ENCODE assay signal across 21 cellular contexts in genomic region chr15:65060641-65061397, GRCh38. TPM values are rescaled to one million over a fixed set of nuclear protein-coding genes. Genes with fewer than 3 reads are reported as not detected.
DNase-seq lines count a peak whose midpoint lies in the region; ATAC-seq, FAIRE-seq and TF ChIP-seq lines count a peak whose summit lies in the region.
"Had no signal": no experiment of that assay in that cellular context is flagged by ENCODE, and none has a peak within 500 bp of the region (broad histone marks: within the 10 kb centered on the region; RNA-seq: fewer than 3 reads in every experiment).

No MANE protein-coding gene starts in this region.

- H3K4me3 ChIP-seq in bronchial epithelial cell (ENCODE audit: low read depth, low read length), result no peak overlapping the region
- no peak overlapping the region for H3K4me3 ChIP-seq in upper lobe of left lung
- H3K4me3 ChIP-seq: cardiac muscle cell, right lobe of liver had no signal

- peaks cover 7% of the 10 kb centered on the region for H3K27me3 Mint-ChIP-seq in activated CD4-positive, alpha-beta T cell treated with anti-CD3 and anti-CD28 coated beads, Interleukin-2, amount 10 ng/mL, durations not matched to agents 7 days and 5 days

- ATAC-seq in left cardiac atrium (peak; percentile 33 to 54), upper lobe of left lung (ENCODE audit: low FRiP score in 2 of 2) (no peak), GM18870 (IDR thresholded peaks at IDR 0.05; ENCODE audit: unreplicated experiment) (no peak)
- ATAC-seq: HCT116; left lobe of liver; stimulated activated memory B cell treated with anti-CD40 and anti-IgM and Interleukin-4, amounts not matched to agents 10 μg/mL and 1 μg/mL and 100 μg/mL, for 72 hours had no signal

- POLR2A ChIA-PET in GM10248 (lab: Yijun Ruan, JAX), result interaction anchor here (0.6 kb wide), 1 partner anchor 89 kb away, joined by 9 read pairs; no protein-coding TSS in a partner anchor
- POLR2A ChIA-PET in activated CD4-positive, alpha-beta T cell treated with anti-CD3 and anti-CD28 coated beads, Interleukin-2, amount 10 ng/mL, durations not matched to agents 7 days and 5 days (lab: Charles Lee), result no interaction called here

- no peak overlapping the region for H3K27ac Mint-ChIP-seq in activated CD4-positive, alpha-beta T cell treated with anti-CD3 and anti-CD28 coated beads, Interleukin-2, amount 10 ng/mL, durations not matched to agents 7 days and 5 days
- H3K27ac Mint-ChIP-seq: activated naive CD4-positive, alpha-beta T cell treated with anti-CD3 and anti-CD28 coated beads, Interleukin-2, amount 10 ng/mL, durations not matched to agents 7 days and 5 days; natural killer cell treated with Interleukin-12 subunit alpha and Interleukin-12 subunit beta and Interleukin-15 and Interleukin-18, amount 100 ng/mL, for 72 hours; stimulated activated memory B cell treated with anti-CD40 and anti-IgM and Interleukin-4, amounts not matched to agents 10 μg/mL and 1 μg/mL and 100 μg/mL, for 72 hours had no signal

- H3K4me1 Mint-ChIP-seq in activated CD4-positive, alpha-beta T cell treated with anti-CD3 and anti-CD28 coated beads, Interleukin-2, amount 10 ng/mL, durations not matched to agents 7 days and 5 days, result peaks cover 3% of the 10 kb centered on the region
- H3K4me1 Mint-ChIP-seq: activated naive CD4-positive, alpha-beta T cell treated with anti-CD3 and anti-CD28 coated beads, Interleukin-2, amount 10 ng/mL, durations not matched to agents 7 days and 5 days; stimulated activated memory B cell treated with anti-CD40 and anti-IgM and Interleukin-4, amounts not matched to agents 10 μg/mL and 1 μg/mL and 100 μg/mL, for 72 hours had no signal

- H3K36me3 ChIP-seq in bronchial epithelial cell (ENCODE audit: control insufficient read depth, insufficient read depth, low read length) (no peaks in the 10 kb centered on the region), upper lobe of left lung (peaks cover 0 to 6% (median 1%) of the 10 kb centered on the region in 4 donors)
- H3K36me3 ChIP-seq: cardiac muscle cell, right lobe of liver had no signal

- H3K9me3 Mint-ChIP-seq in activated CD4-positive, alpha-beta T cell treated with anti-CD3 and anti-CD28 coated beads, Interleukin-2, amount 10 ng/mL, durations not matched to agents 7 days and 5 days, result no peaks in the 10 kb centered on the region
- H3K9me3 Mint-ChIP-seq: activated naive CD4-positive, alpha-beta T cell treated with anti-CD3 and anti-CD28 coated beads, Interleukin-2, amount 10 ng/mL, durations not matched to agents 7 days and 5 days; natural killer cell treated with Interleukin-12 subunit alpha and Interleukin-12 subunit beta and Interleukin-15 and Interleukin-18, amount 100 ng/mL, for 72 hours; stimulated activated memory B cell treated with anti-CD40 and anti-IgM and Interleukin-4, amounts not matched to agents 10 μg/mL and 1 μg/mL and 100 μg/mL, for 72 hours had no signal

- TF ChIP-seq EP300 in upper lobe of left lung (IDR thresholded peaks at IDR 0.05), result no peak

- no peaks in the 10 kb centered on the region for H3K9me3 ChIP-seq in upper lobe of left lung
- H3K9me3 ChIP-seq: right lobe of liver had no signal

- TF ChIP-seq CTCF in bronchial epithelial cell (IDR thresholded peaks at IDR 0.05; ENCODE audit: insufficient read depth, low read length, severe bottlenecking), result no peak
- no peak for TF ChIP-seq CTCF in upper lobe of left lung (IDR thresholded peaks at IDR 0.05)
- no peak for TF ChIP-seq CTCF in GM10248 (IDR thresholded peaks at IDR 0.05; ENCODE audit: control extremely low read depth, extremely low read depth, low read depth, missing control alignments)

- CTCF ChIA-PET in GM10248 (lab: Yijun Ruan, JAX), result interaction anchor here (0.7 to 7.3 kb wide), 6 partner anchors 9 to 339 kb away, joined by 3 to 29 read pairs (median 5); partner anchors contain the start of gene KBTBD13
- CTCF ChIA-PET in activated CD4-positive, alpha-beta T cell treated with anti-CD3 and anti-CD28 coated beads, Interleukin-2, amount 10 ng/mL, durations not matched to agents 7 days and 5 days (lab: Charles Lee), result interaction anchor here (1.3 kb wide), 1 partner anchor 12 kb away, joined by 3 read pairs; no protein-coding TSS in a partner anchor

- peak; percentile 7 for FAIRE-seq in bronchial epithelial cell (lab: Jason Lieb, UNC)

- DNase-seq in bronchial epithelial cell (ENCODE audit: low read depth), result no peak
- DNase-seq in left cardiac atrium, result peak; percentile 71
- DNase-seq in pons (ENCODE audit: low spot score), result peak; percentile 93
- DNase-seq in upper lobe of left lung, result no peak
- no peak for DNase-seq in NCI-H226
- DNase-seq in GM10248 (ENCODE audit: extremely low spot score), result no peak
- no peak for DNase-seq in activated CD4-positive, alpha-beta T cell treated with anti-CD3 and anti-CD28 coated beads, Interleukin-2, amount 10 ng/mL, durations not matched to agents 7 days and 5 days
- DNase-seq: activated CD4-positive, CD25-positive, alpha-beta regulatory T cell; activated naive CD4-positive, alpha-beta T cell treated with anti-CD3 and anti-CD28 coated beads, Interleukin-2, amount 10 ng/mL, durations not matched to agents 7 days and 5 days; DMS79; Kasumi-1; NCI-H1694; NCI-H524 treated with DMSO at 0.1 percent for 48 hours; right lobe of liver; T-helper 1 cell had no signal

- H3K27me3 ChIP-seq in bronchial epithelial cell (ENCODE audit: control insufficient read depth, insufficient read depth, low read length), result no peaks in the 10 kb centered on the region
- no peaks in the 10 kb centered on the region for H3K27me3 ChIP-seq in upper lobe of left lung
- H3K27me3 ChIP-seq: cardiac muscle cell, right lobe of liver had no signal

- H3K36me3 Mint-ChIP-seq in activated CD4-positive, alpha-beta T cell treated with anti-CD3 and anti-CD28 coated beads, Interleukin-2, amount 10 ng/mL, durations not matched to agents 7 days and 5 days (ENCODE audit: low read depth), result no peaks in the 10 kb centered on the region
- H3K36me3 Mint-ChIP-seq: activated naive CD4-positive, alpha-beta T cell treated with anti-CD3 and anti-CD28 coated beads, Interleukin-2, amount 10 ng/mL, durations not matched to agents 7 days and 5 days; natural killer cell treated with Interleukin-12 subunit alpha and Interleukin-12 subunit beta and Interleukin-15 and Interleukin-18, amount 100 ng/mL, for 72 hours; stimulated activated memory B cell treated with anti-CD40 and anti-IgM and Interleukin-4, amounts not matched to agents 10 μg/mL and 1 μg/mL and 100 μg/mL, for 72 hours had no signal

- TF ChIP-seq POLR2A in upper lobe of left lung (IDR thresholded peaks at IDR 0.05), result no peak

- no peak overlapping the region for H3K4me3 Mint-ChIP-seq in activated CD4-positive, alpha-beta T cell treated with anti-CD3 and anti-CD28 coated beads, Interleukin-2, amount 10 ng/mL, durations not matched to agents 7 days and 5 days
- H3K4me3 Mint-ChIP-seq: activated naive CD4-positive, alpha-beta T cell treated with anti-CD3 and anti-CD28 coated beads, Interleukin-2, amount 10 ng/mL, durations not matched to agents 7 days and 5 days; natural killer cell treated with Interleukin-12 subunit alpha and Interleukin-12 subunit beta and Interleukin-15 and Interleukin-18, amount 100 ng/mL, for 72 hours; stimulated activated memory B cell treated with anti-CD40 and anti-IgM and Interleukin-4, amounts not matched to agents 10 μg/mL and 1 μg/mL and 100 μg/mL, for 72 hours had no signal

- 68 to 78% methylated on average over 3 to 6 of the region's 6 CpGs for WGBS in upper lobe of left lung, 2 donors

- peaks cover 0 to 6% (median 0%) of the 10 kb centered on the region in 4 donors for H3K4me1 ChIP-seq in upper lobe of left lung

- intact Hi-C loops in left cardiac atrium (cut with DNase I), result no loop called here

- peak overlapping the region in 3 of 4 donors; percentile 38 to 72 (median 64) for H3K27ac ChIP-seq in upper lobe of left lung
- H3K27ac ChIP-seq: cardiac muscle cell, right lobe of liver had no signal

RNA-seq across cellular contexts. Expression of gene RASL12, which starts 7.0 kb away (rescaled TPM):
- total RNA-seq in bronchial epithelial cell (not detected in 2 replicates), left cardiac atrium (10 to 100 TPM; 53.3 to 63.3 TPM), upper lobe of left lung (10 to 100 TPM; 12.8 to 49.9 (median 24.9) TPM)
- not detected for total RNA-seq in activated CD4-positive, alpha-beta T cell treated with anti-CD3 and anti-CD28 coated beads, Interleukin-2, amount 10 ng/mL, durations not matched to agents 7 days and 5 days
- total RNA-seq: natural killer cell treated with Interleukin-12 subunit alpha and Interleukin-12 subunit beta and Interleukin-15 and Interleukin-18, amount 100 ng/mL, for 72 hours had no signal

RNA-seq across cellular contexts. Expression of gene SLC51B, which starts 15.6 kb away (rescaled TPM):
- total RNA-seq in bronchial epithelial cell, result not detected in 2 replicates
- not detected for total RNA-seq in left cardiac atrium
- total RNA-seq in upper lobe of left lung, result 1 to 10 TPM in 3 of 6 donors, under 1 TPM in 1, not detected in 2; 0.69 to 6.6 (median 4.4) TPM
- not detected for total RNA-seq in activated CD4-positive, alpha-beta T cell treated with anti-CD3 and anti-CD28 coated beads, Interleukin-2, amount 10 ng/mL, durations not matched to agents 7 days and 5 days
- total RNA-seq: cardiac muscle cell; natural killer cell treated with Interleukin-12 subunit alpha and Interleukin-12 subunit beta and Interleukin-15 and Interleukin-18, amount 100 ng/mL, for 72 hours had no signal

RNA-seq across cellular contexts. Expression of gene KBTBD13, which starts 15.7 kb away (rescaled TPM):
- not detected in 2 replicates for total RNA-seq in bronchial epithelial cell
- total RNA-seq in left cardiac atrium, result 1 to 10 TPM; 2.6 to 5.2 TPM
- not detected for total RNA-seq in upper lobe of left lung
- total RNA-seq in activated CD4-positive, alpha-beta T cell treated with anti-CD3 and anti-CD28 coated beads, Interleukin-2, amount 10 ng/mL, durations not matched to agents 7 days and 5 days, result not detected
- total RNA-seq: left lobe of liver; natural killer cell treated with Interleukin-12 subunit alpha and Interleukin-12 subunit beta and Interleukin-15 and Interleukin-18, amount 100 ng/mL, for 72 hours; right lobe of liver had no signal

RNA-seq across cellular contexts. Expression of gene MTFMT, which starts 31.4 kb away (rescaled TPM):
- total RNA-seq in bronchial epithelial cell (10.4 and 17.4 TPM in 2 replicates), left cardiac atrium (10 to 100 TPM; 13.9 to 23.6 TPM), upper lobe of left lung (10 to 100 TPM; 15.8 to 35.6 (median 25.5) TPM)
- 10 to 100 TPM; 13.7 to 15.9 TPM for total RNA-seq in activated CD4-positive, alpha-beta T cell treated with anti-CD3 and anti-CD28 coated beads, Interleukin-2, amount 10 ng/mL, durations not matched to agents 7 days and 5 days

RNA-seq across cellular contexts. Expression of gene UBAP1L, which starts 54.2 kb away (rescaled TPM):
- total RNA-seq in bronchial epithelial cell, result 1.3 and 2.0 TPM in 2 replicates
- total RNA-seq in left cardiac atrium, result 1 to 10 TPM; 2.1 to 2.9 TPM
- total RNA-seq in upper lobe of left lung, result 10 to 100 TPM in 1 of 6 donors, 1 to 10 TPM in 5; 3.3 to 10.5 (median 4.8) TPM
- total RNA-seq in activated CD4-positive, alpha-beta T cell treated with anti-CD3 and anti-CD28 coated beads, Interleukin-2, amount 10 ng/mL, durations not matched to agents 7 days and 5 days, result 1 to 10 TPM; 3.8 to 5.3 TPM

Comparison
In these comparisons a context has a peak if more than half of its experiments do, and no peak if none do; other contexts are left out.
1. DNase-seq: peak in left cardiac atrium (single experiment) and pons (single experiment); none in bronchial epithelial cell (single experiment), upper lobe of left lung (0 of 2), NCI-H226 (single experiment), GM10248 (single experiment) and activated CD4-positive, alpha-beta T cell treated with anti-CD3 and anti-CD28 coated beads, Interleukin-2, amount 10 ng/mL, durations not matched to agents 7 days and 5 days (single experiment).
2. ATAC-seq: peak in left cardiac atrium (2 of 2); none in upper lobe of left lung (0 of 2) and GM18870 (single experiment).
3. RNA of gene RASL12, which starts 7.0 kb away (total RNA-seq): 53.3 to 63.3 TPM in left cardiac atrium and 12.8 to 49.9 TPM in upper lobe of left lung; not detected in bronchial epithelial cell and not detected in activated CD4-positive, alpha-beta T cell treated with anti-CD3 and anti-CD28 coated beads, Interleukin-2, amount 10 ng/mL, durations not matched to agents 7 days and 5 days; every median in the first group is over 10 times any median in the second.